In genomic region chr16:86825631-86826030, GRCh38 we compare ENCODE assay signal across 18 cellular contexts.
"Had no signal": no experiment of that assay in that cellular context is flagged by ENCODE, and none has a peak within 500 bp of the region (broad histone marks: within the 10 kb centered on the region; RNA-seq: fewer than 3 reads in every experiment).

No MANE protein-coding gene starts in this region.

- ATAC-seq: heart left ventricle; left lobe of liver; naive thymus-derived CD4-positive, alpha-beta T cell; psoas muscle; sciatic nerve had no signal

- H3K27ac Mint-ChIP-seq: endodermal cell; naive thymus-derived CD4-positive, alpha-beta T cell; nephron progenitor cell had no signal

- DNase-seq: effector CD4-positive, alpha-beta T cell; foreskin melanocyte; heart left ventricle; hypothalamus; naive thymus-derived CD4-positive, alpha-beta T cell; psoas muscle; retina; stimulated activated CD4-positive, alpha-beta T cell treated with anti-CD3 and anti-CD28 coated beads, Interleukin-12 subunit alpha, Interleukin-12 subunit beta, amount 100 ng/mL, for 4 hours; stimulated activated naive CD4-positive, alpha-beta T cell; stomach; substantia nigra; trophoblast cell had no signal

- H3K4me3 Mint-ChIP-seq: endodermal cell; naive thymus-derived CD4-positive, alpha-beta T cell had no signal

- H3K4me1 ChIP-seq: psoas muscle, stomach had no signal

- H3K27ac ChIP-seq: heart left ventricle, neutrophil, psoas muscle, stomach had no signal

- H3K36me3 ChIP-seq: heart left ventricle, neutrophil, stomach had no signal

- H3K4me3 ChIP-seq: heart left ventricle, psoas muscle, skin epidermis, stomach had no signal

- H3K36me3 Mint-ChIP-seq: naive thymus-derived CD4-positive, alpha-beta T cell had no signal

- H3K9me3 ChIP-seq: heart left ventricle, neutrophil, psoas muscle, stomach had no signal
